In genomic region chr3:11509175-11510000, GRCh38 we compare ENCODE assay signal across 8 cellular contexts.
DNase-seq lines count a peak whose midpoint lies in the region; ATAC-seq, FAIRE-seq and TF ChIP-seq lines count a peak whose summit lies in the region.

No MANE protein-coding gene starts in this region.

- dilution Hi-C loops in endothelial cell of umbilical vein (cut with MboI; ENCODE audit: extremely low pct_ligation_motif_present, low sequenced_read_pairs) = no loop called here

- ATAC-seq in stimulated activated naive CD8-positive, alpha-beta T cell treated with anti-CD3 and anti-CD28 coated beads, Interleukin-15, Interleukin-2, amounts not matched to agents 100 U/mL and 50 U/mL, for 24 hours = no peak
- ATAC-seq in HG02798 (IDR thresholded peaks at IDR 0.05; ENCODE audit: poor library complexity, unreplicated experiment) (no peak), HG03354 (IDR thresholded peaks at IDR 0.05; ENCODE audit: poor library complexity, severe bottlenecking, unreplicated experiment) (no peak)

- intact Hi-C loops in endothelial cell of umbilical vein (cut with micrococcal nuclease) = loop anchor here (1.0 kb wide), 3 partner anchors 13 to 130 kb away; no protein-coding TSS in a partner anchor

- H3K27me3 ChIP-seq in endothelial cell of umbilical vein (ENCODE audit: control insufficient read depth in 2 of 2, insufficient read depth in 2 of 2, low read length in 2 of 2) (no peaks in the 10 kb centered on the region), mucosa of rectum (ENCODE audit: control insufficient read depth in 2 of 2, insufficient read depth in 2 of 2, low read length in 2 of 2) (no peaks in the 10 kb centered on the region)

- no peaks in the 10 kb centered on the region for H3K9me1 ChIP-seq in endothelial cell of umbilical vein (replicated peaks; ENCODE audit: control insufficient read depth, extremely low read depth, insufficient read depth, low read length)

- H3K4me3 ChIP-seq in endothelial cell of umbilical vein (replicated peaks in 1 of 3; ENCODE audit: insufficient read depth in 1 of 3, low read depth in 1 of 3, low read length in 3 of 3) (no peak overlapping the region), mucosa of rectum (ENCODE audit: low read length in 2 of 2) (no peak overlapping the region)

- H3K9me3 ChIP-seq in endothelial cell of umbilical vein (replicated peaks; ENCODE audit: control insufficient read depth, insufficient read depth, low read length) (no peaks in the 10 kb centered on the region), mucosa of rectum (ENCODE audit: control insufficient read depth in 2 of 2, low read length in 2 of 2) (no peaks in the 10 kb centered on the region)

- no peak for TF ChIP-seq POLR2A in endothelial cell of umbilical vein (IDR thresholded peaks at IDR 0.05; ENCODE audit: low read depth, low read length)

- FAIRE-seq in G401.6 (lab: Jason Lieb, UNC) = peak; percentile 95
- FAIRE-seq in endothelial cell of umbilical vein (lab: Jason Lieb, UNC) = peak; percentile 88

- H3K9ac ChIP-seq in endothelial cell of umbilical vein (replicated peaks; ENCODE audit: extremely low read depth, insufficient read depth, low read length) (peak overlapping the region; percentile 54), mucosa of rectum (ENCODE audit: low read depth in 1 of 2, low read length in 2 of 2) (no peak overlapping the region)

- CTCF ChIA-PET in endothelial cell of umbilical vein (lab: Charles Lee) = interaction anchor here (0.7 to 2.8 kb wide), 12 partner anchors 10 to 142 kb away, joined by 3 to 14 read pairs (median 3); no protein-coding TSS in a partner anchor

- TF ChIP-seq CTCF in endothelial cell of umbilical vein (IDR thresholded peaks at IDR 0.05; ENCODE audit: extremely low read depth in 1 of 2, insufficient read depth in 1 of 2, low read depth in 1 of 2, low read length in 2 of 2) = no peak

- no peaks in the 10 kb centered on the region for H3K79me2 ChIP-seq in endothelial cell of umbilical vein (ENCODE audit: control insufficient read depth, insufficient read depth, low read length)

- H3K27ac ChIP-seq in endothelial cell of umbilical vein (ENCODE audit: insufficient read depth, low read depth, low read length) (peak overlapping the region; percentile 87), mucosa of rectum (ENCODE audit: low read depth in 2 of 2, low read length in 2 of 2) (peak overlapping the region; percentile 43 to 48)

- H3K4me1 ChIP-seq in endothelial cell of umbilical vein (ENCODE audit: control insufficient read depth, extremely low read depth, insufficient read depth, low read length) (peaks cover 36% of the 10 kb centered on the region), mucosa of rectum (ENCODE audit: control insufficient read depth in 2 of 2, insufficient read depth in 2 of 2, low read length in 2 of 2) (peaks cover 18 to 20% of the 10 kb centered on the region in 2 donors)

- BruUV-seq in endothelial cell of umbilical vein (replicated peaks; lab: Mats Ljungman, UMichigan) = TSS peak; percentile 23

- POLR2A ChIA-PET in endothelial cell of umbilical vein (lab: Charles Lee) = no interaction called here

- DNase-seq in NCI-H69 (lab: John Stamatoyannopoulos, UW) = peak; percentile 85
- DNase-seq in endothelial cell of umbilical vein (ENCODE audit: low read depth, low spot score) = peak; percentile 89
- no peak for DNase-seq in stimulated activated naive CD8-positive, alpha-beta T cell treated with anti-CD3 and anti-CD28 coated beads, Interleukin-15, Interleukin-2, amounts not matched to agents 100 U/mL and 50 U/mL, for 24 hours
- no peak for DNase-seq in activated naive CD4-positive, alpha-beta T cell treated with Interleukin-2 at 50 U/mL for 16 hours

- peak overlapping the region; percentile 82 for H3K4me2 ChIP-seq in endothelial cell of umbilical vein (ENCODE audit: insufficient read depth, low read length)

- H4K20me1 ChIP-seq in endothelial cell of umbilical vein (replicated peaks; ENCODE audit: control insufficient read depth, extremely low read depth, insufficient read depth, low read length) = no peaks in the 10 kb centered on the region

- H3K36me3 ChIP-seq in endothelial cell of umbilical vein (ENCODE audit: control insufficient read depth in 2 of 2, extremely low read depth in 1 of 2, insufficient read depth in 2 of 2, low read length in 2 of 2) (no peaks in the 10 kb centered on the region), mucosa of rectum (ENCODE audit: control insufficient read depth in 2 of 2, insufficient read depth in 2 of 2, low read length in 2 of 2) (no peaks in the 10 kb centered on the region)

- no peak overlapping the region for H2AFZ ChIP-seq in endothelial cell of umbilical vein (ENCODE audit: low read depth, low read length)

TF ChIP-seq in endothelial cell of umbilical vein, 7 proteins besides CTCF, POLR2A, EP300 and RAD21:
- no peak for TF ChIP-seq EZH2 (IDR thresholded peaks at IDR 0.05; ENCODE audit: borderline replicate concordance, low read depth, low read length, severe bottlenecking)
- peak; percentile 4 for TF ChIP-seq FOS (IDR thresholded peaks at IDR 0.05; ENCODE audit: borderline replicate concordance, insufficient read depth, low read length)
- TF ChIP-seq MAX (IDR thresholded peaks at IDR 0.05; ENCODE audit: insufficient read depth, insufficient read length) = no peak
- no peak for TF ChIP-seq MYC (IDR thresholded peaks at IDR 0.05; ENCODE audit: low read depth, low read length)
- peak; percentile 86 for TF ChIP-seq GATA2 (IDR thresholded peaks at IDR 0.05; ENCODE audit: insufficient read depth, insufficient read length, low read depth, low read length)
- no peak for TF ChIP-seq POLR2AphosphoS5 (IDR thresholded peaks at IDR 0.05; ENCODE audit: insufficient read depth, low read depth, low read length)
- TF ChIP-seq JUN (IDR thresholded peaks at IDR 0.05; ENCODE audit: borderline replicate concordance, insufficient read depth, insufficient read length, low read depth) = peak; percentile 36
TF ChIP-seq in endothelial cell of umbilical vein: peak in this region for 3.

Comparison
In these comparisons a context has a peak if more than half of its experiments do, and no peak if none do; other contexts are left out.
1. DNase-seq: peak in NCI-H69 (single experiment) and endothelial cell of umbilical vein (single experiment); none in stimulated activated naive CD8-positive, alpha-beta T cell treated with anti-CD3 and anti-CD28 coated beads, Interleukin-15, Interleukin-2, amounts not matched to agents 100 U/mL and 50 U/mL, for 24 hours (single experiment) and activated naive CD4-positive, alpha-beta T cell treated with Interleukin-2 at 50 U/mL for 16 hours (single experiment).